ENCODE assay signal across 1 cellular context in the genomic region with DNA sequence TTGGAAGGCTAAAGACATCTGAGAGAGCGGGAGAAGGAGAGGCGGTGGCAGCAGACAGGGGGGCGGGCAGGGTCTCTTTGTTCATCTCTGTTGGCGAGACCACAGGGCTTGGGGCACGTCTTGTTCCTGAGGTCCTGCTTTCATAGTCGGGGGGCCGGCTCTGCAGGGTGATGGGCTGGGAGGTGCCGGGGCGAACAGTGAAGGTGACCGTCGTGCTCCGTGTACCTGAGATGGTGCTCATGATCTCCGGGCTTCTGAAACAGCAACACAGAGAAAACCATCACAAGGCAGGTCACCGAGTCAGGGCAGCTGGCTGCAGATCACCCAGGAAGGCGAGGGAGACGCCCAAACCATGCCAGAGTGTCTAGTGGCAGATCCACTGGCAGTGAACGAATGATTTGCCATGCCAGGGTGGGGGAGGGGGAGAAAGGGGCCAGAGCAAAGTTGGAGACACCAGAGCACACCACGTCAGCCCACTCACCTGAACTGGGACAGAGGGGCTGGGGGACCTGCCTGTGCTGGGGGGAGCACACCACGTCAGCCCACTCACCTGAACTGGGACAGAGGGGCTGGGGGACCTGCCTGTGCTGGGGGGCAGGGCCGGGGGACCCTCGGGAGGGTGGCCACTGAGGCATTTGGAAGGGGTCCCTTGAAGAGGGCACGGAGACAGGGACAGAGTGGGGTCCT.
TF ChIP-seq lines count a peak whose summit lies in the region.

No MANE protein-coding gene starts in this region.

TF ChIP-seq in H1, 55 proteins besides CTCF, POLR2A, EP300 and RAD21:
- TF ChIP-seq POLR2AphosphoS5 (IDR thresholded peaks at IDR 0.05; ENCODE audit: low read depth, low read length) = 0 out of 2 replicates have a peak, but pooled peaks have one; percentile 30
- TF ChIP-seq RXRA (IDR thresholded peaks at IDR 0.05; ENCODE audit: insufficient read depth, low read depth, low read length) = no peak
